20 cellular contexts compared by ENCODE assay signal in genomic region chr4:134216436-134216835, GRCh38. TPM values are rescaled to one million over a fixed set of nuclear protein-coding genes. Genes with fewer than 3 reads are reported as not detected.
DNase-seq lines count a peak whose midpoint lies in the region; FAIRE-seq and TF ChIP-seq lines count a peak whose summit lies in the region.
"Had no signal": no experiment of that assay in that cellular context is flagged by ENCODE, and none has a peak within 500 bp of the region (broad histone marks: within the 10 kb centered on the region; RNA-seq: fewer than 3 reads in every experiment).

No MANE protein-coding gene starts in this region.

- H3K4me3 ChIP-seq in A673 (ENCODE audit: low read depth, low read length, poor library complexity, severe bottlenecking) (no peak overlapping the region), MG63 (no peak overlapping the region), left ventricle myocardium inferior (no peak overlapping the region)
- H3K4me3 ChIP-seq: adrenal gland, SJSA1, transverse colon had no signal

- peak overlapping the region; percentile 16 for H3K27ac ChIP-seq in A673 (ENCODE audit: low read depth, low read length, poor library complexity, severe bottlenecking)
- no peak overlapping the region for H3K27ac ChIP-seq in left ventricle myocardium inferior (replicated peaks)
- H3K27ac ChIP-seq: adrenal gland, SJSA1, transverse colon had no signal

- DNase-seq in A673 (ENCODE audit: low spot score): no peak
- peak; percentile 25 for DNase-seq in HCEC 1CT
- peak; percentile 80 for DNase-seq in amniotic epithelial cell (ENCODE audit: low read depth)
- peak; percentile 70 for DNase-seq in kidney tubule cell (ENCODE audit: low spot score)
- DNase-seq in MG63: no peak
- no peak for DNase-seq in left ventricle myocardium inferior
- DNase-seq in cerebellar cortex (ENCODE audit: low spot score): no peak
- DNase-seq in GM19239 (ENCODE audit: insufficient read length, low spot score): no peak
- DNase-seq: activated CD4-positive, CD25-positive, alpha-beta regulatory T cell treated with anti-CD3 and anti-CD28 coated beads, Interleukin-2, amount 50 U/mL, for 72 hours; adrenal gland; COR-L47; GDM1; GOT3; NCI-H1092; NCI-H2081; NCI-H524 treated with DMSO at 0.1 percent for 48 hours; nephron progenitor cell; stimulated activated naive CD4-positive, alpha-beta T cell treated with Interleukin-2 at 50 U/mL for 16 hours; transverse colon had no signal

- CTCF ChIA-PET in A673 (lab: Charles Lee): no interaction called here

- H3K27me3 ChIP-seq in A673 (replicated peaks; ENCODE audit: insufficient read depth, low read depth, low read length, poor library complexity): no peaks in the 10 kb centered on the region
- no peaks in the 10 kb centered on the region for H3K27me3 ChIP-seq in MG63
- no peaks in the 10 kb centered on the region for H3K27me3 ChIP-seq in left ventricle myocardium inferior (ENCODE audit: low read depth)
- H3K27me3 ChIP-seq: adrenal gland, SJSA1, transverse colon had no signal

- H3K9me3 ChIP-seq in A673 (ENCODE audit: low read depth, low read length, poor library complexity, severe bottlenecking): no peaks in the 10 kb centered on the region
- H3K9me3 ChIP-seq in MG63: no peaks in the 10 kb centered on the region
- peaks cover 16% of the 10 kb centered on the region for H3K9me3 ChIP-seq in left ventricle myocardium inferior (replicated peaks)
- H3K9me3 ChIP-seq: adrenal gland, transverse colon had no signal

- TF ChIP-seq CTCF in A673 (conservative IDR thresholded peaks at IDR 0.05; ENCODE audit: low read depth, low read length): no peak
- no peak for TF ChIP-seq CTCF in left ventricle myocardium inferior (IDR thresholded peaks at IDR 0.05; ENCODE audit: borderline replicate concordance)

- intact Hi-C loops in A673 (cut with micrococcal nuclease; ENCODE audit: unreplicated experiment) (no loop called here), left ventricle myocardium inferior (cut with micrococcal nuclease) (no loop called here)

- peaks cover 15% of the 10 kb centered on the region for H3K4me1 ChIP-seq in A673 (ENCODE audit: insufficient read depth, low read length, poor library complexity, severe bottlenecking)
- no peaks in the 10 kb centered on the region for H3K4me1 ChIP-seq in left ventricle myocardium inferior
- H3K4me1 ChIP-seq: adrenal gland, SJSA1, transverse colon had no signal

- no peak for FAIRE-seq in GM19239 (lab: Jason Lieb, UNC)

- H3K36me3 ChIP-seq in A673 (ENCODE audit: insufficient read depth, low read length, poor library complexity, severe bottlenecking) (no peaks in the 10 kb centered on the region), MG63 (no peaks in the 10 kb centered on the region), left ventricle myocardium inferior (no peaks in the 10 kb centered on the region)
- H3K36me3 ChIP-seq: adrenal gland, SJSA1, transverse colon had no signal

- POLR2A ChIA-PET in A673 (lab: Charles Lee; ENCODE audit: low non-redundant PET): no interaction called here

- BruUV-seq in A673 (replicated peaks; lab: Mats Ljungman, UMichigan): no TSS peak

RNA-seq across cellular contexts. Expression of gene PABPC4L, which starts 14.8 kb away (rescaled TPM):
- total RNA-seq in A673 (2021) (3.4 and 4.4 TPM in 2 replicates), left ventricle myocardium inferior (0.66 TPM)
- total RNA-seq in MG63 (2014; rRNA removed; shearing (Covaris generic); ENCODE audit: low replicate concordance): under 0.01 TPM in 1 of 2 replicates, not detected in the other
- total RNA-seq: SJSA1 had no signal

Comparison
In these comparisons a context has a peak if more than half of its experiments do, and no peak if none do; other contexts are left out.
1. DNase-seq: peak in HCEC 1CT (single experiment), amniotic epithelial cell (single experiment) and kidney tubule cell (single experiment); none in A673 (single experiment), MG63 (single experiment), left ventricle myocardium inferior (single experiment), cerebellar cortex (single experiment) and GM19239 (single experiment).